ENCODE assay signal across 1 cellular context in genomic region chr3:63333815-63334214, GRCh38.
TF ChIP-seq lines count a peak whose summit lies in the region.

No MANE protein-coding gene starts in this region.

TF ChIP-seq in SK-N-SH, 30 proteins besides CTCF, POLR2A, EP300 and RAD21 (continued from another document):
- TF ChIP-seq GATA2 (CRISPR knock-in tag; IDR thresholded peaks at IDR 0.05) (no peak), ELF1 (IDR thresholded peaks at IDR 0.05) (no peak), GABPA (IDR thresholded peaks at IDR 0.05; ENCODE audit: low read depth) (no peak), TEAD4 (IDR thresholded peaks at IDR 0.05; ENCODE audit: borderline replicate concordance, insufficient read depth) (no peak), MAX (IDR thresholded peaks at IDR 0.05; ENCODE audit: low read depth) (no peak), MEF2A (IDR thresholded peaks at IDR 0.05; ENCODE audit: borderline replicate concordance, low read depth) (no peak), RXRA (IDR thresholded peaks at IDR 0.05; ENCODE audit: borderline replicate concordance, low read depth) (no peak), IRF3 (IDR thresholded peaks at IDR 0.05; ENCODE audit: low read depth, low read length) (no peak)
